In the genomic region with DNA sequence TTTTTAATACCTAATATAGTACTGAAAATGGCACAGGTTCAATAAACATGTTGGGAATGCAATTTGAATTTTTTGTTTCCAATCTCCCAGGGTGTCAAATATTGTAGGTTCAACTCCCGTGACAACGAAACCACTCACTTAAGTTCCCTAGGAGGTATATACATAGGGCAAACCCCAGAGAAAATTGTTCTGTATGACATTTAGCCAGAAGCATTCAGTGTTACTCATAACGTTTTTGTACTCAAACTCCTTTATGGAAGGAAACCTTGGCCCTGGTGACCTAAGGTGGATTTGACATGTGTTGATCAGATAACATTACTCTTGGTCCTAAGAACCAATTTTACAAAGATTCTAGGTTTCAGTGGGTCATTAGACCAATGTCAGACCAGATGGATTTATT, we compare ENCODE assay signal across 24 cellular contexts.
A peak's percentile ranks its signal among the peaks of the same experiment; 100 is the strongest.
DNase-seq lines count a peak whose midpoint lies in the region; ATAC-seq and FAIRE-seq lines count a peak whose summit lies in the region.
"Had no signal": no experiment of that assay in that cellular context is flagged by ENCODE, and none has a peak within 500 bp of the region (broad histone marks: within the 10 kb centered on the region; RNA-seq: fewer than 3 reads in every experiment).

No MANE protein-coding gene starts in this region.

- H3K79me1 ChIP-seq in trophoblast cell (ENCODE audit: low read length) = no peaks in the 10 kb centered on the region

- no peak overlapping the region for H3K23ac ChIP-seq in trophoblast cell (ENCODE audit: low read length)

- H2BK5ac ChIP-seq in trophoblast cell (ENCODE audit: low read depth, low read length, poor library complexity) = no peak overlapping the region

- DNase-seq in RCC 7860 (ENCODE audit: low spot score) = peak; percentile 63
- peak; percentile 62 for DNase-seq in glomerular visceral epithelial cell (ENCODE audit: extremely low spot score)
- peak; percentile 24 to 60 for DNase-seq in trophoblast cell
- no peak for DNase-seq in NOMO-1 treated with DMSO at 0.1 percent for 48 hours (lab: John Stamatoyannopoulos, UW; ENCODE audit: unreplicated experiment)
- no peak for DNase-seq in midbrain (lab: John Stamatoyannopoulos, UW)
- no peak for DNase-seq in mucosa of gallbladder (ENCODE audit: low spot score)
- DNase-seq: ACHN; AML-193; BE2C; CD4-positive, alpha-beta T cell; CD8-positive, alpha-beta memory T cell; DMS53; DMS79 treated with DMSO at 0.1 percent for 48 hours; GF-D8; GOT3; HCEC 1CT had no signal

- H2AFZ ChIP-seq in ACC112 (ENCODE audit: low read length, unreplicated experiment) (no peak overlapping the region), trophoblast cell (ENCODE audit: insufficient read depth, low read length, poor library complexity) (no peak overlapping the region)

- ATAC-seq in GM18867 (IDR thresholded peaks at IDR 0.05; ENCODE audit: unreplicated experiment) = no peak

- H2BK12ac ChIP-seq in trophoblast cell (ENCODE audit: low read length) = no peak overlapping the region

- no peak overlapping the region for H2BK120ac ChIP-seq in trophoblast cell (ENCODE audit: insufficient read depth, low read length, poor library complexity)

- H3K14ac ChIP-seq in trophoblast cell (ENCODE audit: low read length) = no peak overlapping the region

- H4K8ac ChIP-seq in trophoblast cell (ENCODE audit: low read depth, low read length) = no peak overlapping the region

- peaks cover 4% of the 10 kb centered on the region for H3K79me2 ChIP-seq in ACC112 (ENCODE audit: control insufficient read depth, insufficient read depth, low read length, unreplicated experiment)
- H3K79me2 ChIP-seq in trophoblast cell (ENCODE audit: control insufficient read depth, insufficient read depth, low read length, poor library complexity) = no peaks in the 10 kb centered on the region

- no peaks in the 10 kb centered on the region for H3K9me3 ChIP-seq in trophoblast cell (ENCODE audit: insufficient read depth, low read depth, low read length)
- H3K9me3 ChIP-seq: BE2C; BLaER1 treated with 17β-estradiol and CSF1 and Interleukin-3, amounts not matched to agents 10 nM and 100 nM had no signal

- H3K4me3 ChIP-seq in ACC112 (ENCODE audit: low read depth, low read length) (no peak overlapping the region), trophoblast cell (ENCODE audit: low read depth, low read length) (no peak overlapping the region)
- H3K4me3 ChIP-seq: BLaER1 treated with 17β-estradiol and CSF1 and Interleukin-3, amounts not matched to agents 10 nM and 100 nM had no signal

- no peak overlapping the region for H4K12ac ChIP-seq in trophoblast cell (ENCODE audit: low read depth, low read length)

- H4K91ac ChIP-seq in trophoblast cell (ENCODE audit: low read depth, low read length) = no peak overlapping the region

- H3K27me3 ChIP-seq in ACC112 (ENCODE audit: insufficient read depth, low read length) = no peaks in the 10 kb centered on the region
- H3K27me3 ChIP-seq in trophoblast cell (ENCODE audit: insufficient read depth, low read length) = no peaks in the 10 kb centered on the region
- H3K27me3 ChIP-seq: BE2C; BLaER1 treated with 17β-estradiol and CSF1 and Interleukin-3, amounts not matched to agents 10 nM and 100 nM had no signal

- no peak overlapping the region for H3K4ac ChIP-seq in trophoblast cell (ENCODE audit: low read depth, low read length)

- H2AK5ac ChIP-seq in trophoblast cell (ENCODE audit: low read length) = no peak overlapping the region

- no peak overlapping the region for H3K18ac ChIP-seq in trophoblast cell (ENCODE audit: low read length)

- no peak overlapping the region for H3K4me2 ChIP-seq in trophoblast cell (ENCODE audit: low read length)
- H3K4me2 ChIP-seq: BLaER1 treated with 17β-estradiol and CSF1 and Interleukin-3, amounts not matched to agents 10 nM and 100 nM had no signal

- H3K4me1 ChIP-seq in ACC112 (ENCODE audit: control insufficient read depth, insufficient read depth, low read length, unreplicated experiment) (peaks cover 49% of the 10 kb centered on the region), trophoblast cell (ENCODE audit: control insufficient read depth in 1 of 2, insufficient read depth in 2 of 2, low read length in 2 of 2) (peaks cover 0 to 3% of the 10 kb centered on the region in 2 experiments)
- H3K4me1 ChIP-seq: BE2C had no signal

- H3K36me3 ChIP-seq in ACC112 (ENCODE audit: insufficient read depth, low read length) = peaks cover 20% of the 10 kb centered on the region
- peaks cover 2 to 3% of the 10 kb centered on the region in 2 experiments for H3K36me3 ChIP-seq in trophoblast cell (ENCODE audit: control insufficient read depth in 1 of 2, insufficient read depth in 2 of 2, low read length in 2 of 2)
- H3K36me3 ChIP-seq: BE2C had no signal

- H3K27ac ChIP-seq in ACC112 (ENCODE audit: low read depth, low read length) = 0 out of 2 replicates have a peak overlapping the region, but pooled peaks have one; percentile 20
- H3K27ac ChIP-seq in trophoblast cell (ENCODE audit: low read depth, low read length) = no peak overlapping the region
- H3K27ac ChIP-seq: 22Rv1; BLaER1 treated with 17β-estradiol and CSF1 and Interleukin-3, amounts not matched to agents 10 nM and 100 nM had no signal

- no CpG with 5 or more reads among the region's 3 CpGs for WGBS in trophoblast cell (ENCODE audit: extremely low coverage, insufficient coverage, insufficient read length)

- peak; percentile 39 for FAIRE-seq in RCC 7860 (lab: Jason Lieb, UNC)
- FAIRE-seq: A204.1, D721Med, GM12891, GM18507 had no signal

- H3K9ac ChIP-seq in trophoblast cell (ENCODE audit: low read length) = no peak overlapping the region
- H3K9ac ChIP-seq: BLaER1 treated with 17β-estradiol and CSF1 and Interleukin-3, amounts not matched to agents 10 nM and 100 nM had no signal

Comparison
In these comparisons a context has a peak if more than half of its experiments do, and no peak if none do; other contexts are left out.
1. DNase-seq: peak in RCC 7860 (single experiment), glomerular visceral epithelial cell (single experiment) and trophoblast cell (2 of 2); none in NOMO-1 treated with DMSO at 0.1 percent for 48 hours (single experiment), midbrain (single experiment) and mucosa of gallbladder (single experiment).